ENCODE assay signal across 29 cellular contexts in genomic region chr19:46100344-46100743, GRCh38. TPM values are rescaled to one million over a fixed set of nuclear protein-coding genes. Genes with fewer than 3 reads are reported as not detected.
"Had no signal": no experiment of that assay in that cellular context is flagged by ENCODE, and none has a peak within 500 bp of the region (broad histone marks: within the 10 kb centered on the region; RNA-seq: fewer than 3 reads in every experiment).

No MANE protein-coding gene starts in this region.

- H3K27ac ChIP-seq: coronary artery, epithelial cell of prostate, esophagus squamous epithelium, gastrocnemius medialis, heart right ventricle, left lung, lower lobe of right lung had no signal

- H3K4me3 ChIP-seq: coronary artery, esophagus squamous epithelium, gastrocnemius medialis, heart right ventricle, left lung, lower lobe of right lung had no signal

- H3K36me3 ChIP-seq: esophagus squamous epithelium, gastrocnemius medialis, heart right ventricle, left lung, lower lobe of right lung had no signal

- DNase-seq: effector CD8-positive, alpha-beta T cell; effector memory CD8-positive, alpha-beta T cell; endodermal cell; erythroblast; esophagus squamous epithelium; foreskin fibroblast; foreskin melanocyte; gastrocnemius medialis; glutamatergic neuron; head of caudate nucleus; heart right ventricle; hippocampal formation; left cardiac atrium; left lung; left ventricle myocardium superior; lower lobe of right lung; mesenchymal stem cell; midbrain; naive thymus-derived CD4-positive, alpha-beta T cell had no signal

- ATAC-seq: effector memory CD8-positive, alpha-beta T cell; esophagus mucosa; gastrocnemius medialis; heart right ventricle; left cardiac atrium; left lung; left ventricle myocardium superior; lower lobe of right lung; naive thymus-derived CD4-positive, alpha-beta T cell had no signal

- H3K4me1 ChIP-seq: esophagus squamous epithelium, gastrocnemius medialis, heart right ventricle, left lung, lower lobe of right lung had no signal

RNA-seq across cellular contexts. Expression of gene IGFL3, which starts 24.1 kb away (rescaled TPM):
- total RNA-seq: dermis microvascular lymphatic vessel endothelial cell; esophagus mucosa; esophagus squamous epithelium; gastrocnemius medialis; glomerular endothelial cell; heart right ventricle; kidney epithelial cell; left cardiac atrium; left lung; left ventricle myocardium superior; lower lobe of right lung; lung microvascular endothelial cell; mononuclear cell; mucosa of gallbladder; naive thymus-derived CD4-positive, alpha-beta T cell had no signal
- polyA plus RNA-seq: heart right ventricle; naive thymus-derived CD4-positive, alpha-beta T cell had no signal

RNA-seq across cellular contexts. Expression of gene IGFL2, which starts 47.7 kb away (rescaled TPM):
- total RNA-seq: dermis microvascular lymphatic vessel endothelial cell, esophagus squamous epithelium, gastrocnemius medialis, glomerular endothelial cell, kidney epithelial cell, left cardiac atrium, left ventricle myocardium superior, lower lobe of right lung, lung microvascular endothelial cell, mononuclear cell, mucosa of gallbladder had no signal
- polyA plus RNA-seq: heart right ventricle; naive thymus-derived CD4-positive, alpha-beta T cell had no signal

RNA-seq across cellular contexts. Expression of gene IGFL4, which starts 59.5 kb away (rescaled TPM):
- total RNA-seq: dermis microvascular lymphatic vessel endothelial cell; esophagus squamous epithelium; gastrocnemius medialis; glomerular endothelial cell; heart right ventricle; kidney epithelial cell; left cardiac atrium; left lung; left ventricle myocardium superior; lower lobe of right lung; lung microvascular endothelial cell; mucosa of gallbladder; naive thymus-derived CD4-positive, alpha-beta T cell had no signal
- polyA plus RNA-seq: heart right ventricle; keratinocyte; naive thymus-derived CD4-positive, alpha-beta T cell had no signal
